8 cellular contexts compared by ENCODE assay signal in genomic region chr1:231315887-231316286, GRCh38. TPM values are rescaled to one million over a fixed set of nuclear protein-coding genes. Genes with fewer than 3 reads are reported as not detected.
DNase-seq lines count a peak whose midpoint lies in the region; ATAC-seq and TF ChIP-seq lines count a peak whose summit lies in the region.

No MANE protein-coding gene starts in this region.

- intact Hi-C loops in activated naive CD4-positive, alpha-beta T cell treated with anti-CD3 and anti-CD28 coated beads for 36 hours (cut with micrococcal nuclease): loop anchor here (1.0 kb wide), 2 partner anchors 274 to 288 kb away; no protein-coding TSS in a partner anchor

- H3K4me1 Mint-ChIP-seq in activated naive CD4-positive, alpha-beta T cell treated with anti-CD3 and anti-CD28 coated beads for 36 hours (ENCODE audit: low read depth): no peaks in the 10 kb centered on the region

- no peaks in the 10 kb centered on the region for H3K27me3 ChIP-seq in OCI-LY1 (ENCODE audit: insufficient read depth, low read length)

- CTCF ChIA-PET in activated naive CD4-positive, alpha-beta T cell treated with anti-CD3 and anti-CD28 coated beads for 36 hours (lab: Charles Lee): interaction anchor here (0.6 to 4.4 kb wide), 14 partner anchors 20 to 290 kb away, joined by 3 to 24 read pairs (median 4); partner anchors contain the start of genes EXOC8 and SPRTN

- DNase-seq in SIG-M5 treated with dmso at 0.1 percent for 504 hours (lab: John Stamatoyannopoulos, UW; ENCODE audit: unreplicated experiment) (peak; percentile 41), SIG-M5 (lab: John Stamatoyannopoulos, UW) (no peak), islet precursor cell (peak; percentile 77)
- peak; percentile 62 for DNase-seq in activated naive CD4-positive, alpha-beta T cell treated with anti-CD3 and anti-CD28 coated beads for 36 hours
- DNase-seq in stimulated activated naive CD8-positive, alpha-beta T cell treated with anti-CD3 and anti-CD28 coated beads, Interleukin-15, Interleukin-2, amounts not matched to agents 100 U/mL and 50 U/mL, for 24 hours: peak; percentile 49

- H3K27ac ChIP-seq in OCI-LY1 (ENCODE audit: low read depth, low read length, poor library complexity, severe bottlenecking): no peak overlapping the region

- no peak overlapping the region for H3K27ac Mint-ChIP-seq in activated naive CD4-positive, alpha-beta T cell treated with anti-CD3 and anti-CD28 coated beads for 36 hours

- peak; percentile 79 for TF ChIP-seq CTCF in OCI-LY1 (IDR thresholded peaks at IDR 0.05; ENCODE audit: low read length)

- H3K9me3 ChIP-seq in OCI-LY1 (ENCODE audit: low read length): no peaks in the 10 kb centered on the region

- no peaks in the 10 kb centered on the region for H3F3A ChIP-seq in OCI-LY1 (ENCODE audit: insufficient read depth, low read length)

- H4K20me1 ChIP-seq in OCI-LY1 (ENCODE audit: insufficient read depth, low read length): no peaks in the 10 kb centered on the region

- H3K4me1 ChIP-seq in OCI-LY1 (ENCODE audit: insufficient read depth, low read length, severe bottlenecking): no peaks in the 10 kb centered on the region

- H3K27me3 Mint-ChIP-seq in activated naive CD4-positive, alpha-beta T cell treated with anti-CD3 and anti-CD28 coated beads for 36 hours (ENCODE audit: low read depth): no peaks in the 10 kb centered on the region

- H3K4me3 ChIP-seq in OCI-LY1 (ENCODE audit: low read depth, low read length, poor library complexity, severe bottlenecking): no peak overlapping the region

- no peak overlapping the region for H3K4me3 Mint-ChIP-seq in activated naive CD4-positive, alpha-beta T cell treated with anti-CD3 and anti-CD28 coated beads for 36 hours

- no peak overlapping the region for H2AFZ ChIP-seq in OCI-LY1 (ENCODE audit: low read length)

- ATAC-seq in HG02642 (IDR thresholded peaks at IDR 0.05; ENCODE audit: poor library complexity, unreplicated experiment): peak; percentile 81
- peak; percentile 79 for ATAC-seq in stimulated activated naive CD8-positive, alpha-beta T cell treated with anti-CD3 and anti-CD28 coated beads, Interleukin-15, Interleukin-2, amounts not matched to agents 100 U/mL and 50 U/mL, for 24 hours
- ATAC-seq in HG03108 (IDR thresholded peaks at IDR 0.05; ENCODE audit: unreplicated experiment): no peak

- H3K9ac ChIP-seq in OCI-LY1 (ENCODE audit: low read length): no peak overlapping the region

- H3K79me2 ChIP-seq in OCI-LY1 (ENCODE audit: insufficient read depth, low read length): no peaks in the 10 kb centered on the region

- no peak overlapping the region for H3K4me2 ChIP-seq in OCI-LY1 (ENCODE audit: low read length)

- H3K9me2 ChIP-seq in OCI-LY1 (ENCODE audit: low read depth, low read length): no peaks in the 10 kb centered on the region

- H3K36me3 Mint-ChIP-seq in activated naive CD4-positive, alpha-beta T cell treated with anti-CD3 and anti-CD28 coated beads for 36 hours (ENCODE audit: low read depth): no peaks in the 10 kb centered on the region

- no peaks in the 10 kb centered on the region for H3K9me3 Mint-ChIP-seq in activated naive CD4-positive, alpha-beta T cell treated with anti-CD3 and anti-CD28 coated beads for 36 hours

- no peaks in the 10 kb centered on the region; the same call in 1 of the 2 replicates for H3K36me3 ChIP-seq in OCI-LY1 (ENCODE audit: insufficient read depth, low read length)

RNA-seq across cellular contexts. Expression of gene EXOC8, which starts 21.8 kb away (rescaled TPM):
- 10 to 100 TPM; 11.5 to 12.0 TPM for total RNA-seq in activated naive CD4-positive, alpha-beta T cell treated with anti-CD3 and anti-CD28 coated beads for 36 hours

RNA-seq across cellular contexts. Expression of gene SPRTN, which starts 22.2 kb away (rescaled TPM):
- 1 to 10 TPM; 6.0 to 9.1 TPM for total RNA-seq in activated naive CD4-positive, alpha-beta T cell treated with anti-CD3 and anti-CD28 coated beads for 36 hours
